8 cellular contexts compared by ENCODE assay signal in the genomic region with DNA sequence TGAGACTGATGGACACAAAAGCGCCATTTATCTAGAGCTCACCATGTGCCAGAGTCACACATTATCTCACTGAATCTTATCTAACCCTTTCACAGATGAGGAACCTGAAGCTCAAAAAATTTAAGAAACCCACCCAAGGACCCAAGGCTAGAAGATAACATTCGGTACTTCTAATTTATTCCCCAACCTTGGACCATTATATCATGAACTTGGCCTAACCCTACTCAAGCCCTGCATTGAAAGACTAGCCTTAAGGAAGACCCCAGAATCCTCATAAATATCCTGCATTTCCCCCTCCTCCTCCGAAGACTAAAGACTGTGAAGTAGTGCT. TPM values are rescaled to one million over a fixed set of nuclear protein-coding genes. Genes with fewer than 3 reads are reported as not detected.
A peak's percentile ranks its signal among the peaks of the same experiment; 100 is the strongest.
DNase-seq lines count a peak whose midpoint lies in the region; TF ChIP-seq lines count a peak whose summit lies in the region.

No MANE protein-coding gene starts in this region.

- peaks cover 2% of the 10 kb centered on the region for H3K36me3 ChIP-seq in GM06990 (ENCODE audit: control insufficient read depth, insufficient read depth, low read length)
- H3K36me3 ChIP-seq in Peyer's patch = peaks cover 0 to 18% (median 0%) of the 10 kb centered on the region in 3 donors

- H3K27ac ChIP-seq in Peyer's patch = peak overlapping the region; percentile 83 to 98 (median 84)

- peak overlapping the region; percentile 31 for H3K4me3 ChIP-seq in GM06990 (replicated peaks; ENCODE audit: low read depth, low read length)
- H3K4me3 ChIP-seq in Peyer's patch = peak overlapping the region; percentile 97 to 100 (median 99)
- H3K4me3 ChIP-seq in epithelial cell of proximal tubule (ENCODE audit: low read depth, low read length) = peak overlapping the region; percentile 88
- peak overlapping the region; percentile 35 for H3K4me3 ChIP-seq in retinal pigment epithelial cell (ENCODE audit: low read length)

- no peaks in the 10 kb centered on the region for H3K9me3 ChIP-seq in Peyer's patch

- no peaks in the 10 kb centered on the region for H3K27me3 ChIP-seq in GM06990 (replicated peaks; ENCODE audit: control insufficient read depth, insufficient read depth, low read length)
- no peaks in the 10 kb centered on the region for H3K27me3 ChIP-seq in Peyer's patch

- no peak for TF ChIP-seq POLR2A in Peyer's patch (IDR thresholded peaks at IDR 0.05)

- DNase-seq in GM06990 (ENCODE audit: extremely low read depth, insufficient read length) = no peak
- no peak for DNase-seq in Peyer's patch
- DNase-seq in epithelial cell of proximal tubule (ENCODE audit: low read depth) = no peak
- DNase-seq in retinal pigment epithelial cell (ENCODE audit: low read depth) = no peak
- DNase-seq in NCI-H1417 (lab: John Stamatoyannopoulos, UW) = no peak
- DNase-seq in NOMO-1 treated with dmso at 0.1 percent for 144 hours (lab: John Stamatoyannopoulos, UW; ENCODE audit: unreplicated experiment) = no peak
- no peak for DNase-seq in mucosa of gallbladder (ENCODE audit: low spot score)
- DNase-seq in central memory CD4-positive, alpha-beta T cell = no peak

- H3K4me1 ChIP-seq in Peyer's patch = peaks cover 0 to 25% (median 8%) of the 10 kb centered on the region in 4 donors

- TF ChIP-seq CTCF in GM06990 (IDR thresholded peaks at IDR 0.05; ENCODE audit: insufficient read depth, low read length, poor library complexity, severe bottlenecking) (no peak), Peyer's patch (IDR thresholded peaks at IDR 0.05) (no peak), epithelial cell of proximal tubule (conservative IDR thresholded peaks at IDR 0.05; ENCODE audit: low read depth, low read length) (no peak), retinal pigment epithelial cell (conservative IDR thresholded peaks at IDR 0.05; ENCODE audit: low read depth, low read length) (no peak)

RNA-seq across cellular contexts. Expression of a gene that starts 0.5 kb away (rescaled TPM):
- total RNA-seq in Peyer's patch = 100 to 1,000 TPM; 167 to 337 (median 206) TPM
- 55.3 and 63.1 TPM in 2 replicates for total RNA-seq in epithelial cell of proximal tubule
- 151 TPM for total RNA-seq in mucosa of gallbladder

RNA-seq across cellular contexts. Expression of a gene that starts 49.4 kb away (rescaled TPM):
- total RNA-seq in Peyer's patch (under 1 TPM in 1 of 4 donors, not detected in 3; 0.40 TPM), epithelial cell of proximal tubule (not detected in 2 replicates), mucosa of gallbladder (not detected)

RNA-seq across cellular contexts. Expression of a gene that starts 55.4 kb away (rescaled TPM):
- total RNA-seq in Peyer's patch (100 to 1,000 TPM in 2 of 4 donors, 10 to 100 TPM in 2; 33.8 to 116 (median 101) TPM), epithelial cell of proximal tubule (16.8 and 35.1 TPM in 2 replicates), mucosa of gallbladder (67.9 TPM)

Comparison
In these comparisons a context has a peak if more than half of its experiments do, and no peak if none do; other contexts are left out.
1. H3K4me3 ChIP-seq: peak in every context shown above with its lines; median percentile 99 in Peyer's patch; 88 in epithelial cell of proximal tubule; 35 in retinal pigment epithelial cell; 31 in GM06990.